1 cellular context compared by ENCODE assay signal in the genomic region with DNA sequence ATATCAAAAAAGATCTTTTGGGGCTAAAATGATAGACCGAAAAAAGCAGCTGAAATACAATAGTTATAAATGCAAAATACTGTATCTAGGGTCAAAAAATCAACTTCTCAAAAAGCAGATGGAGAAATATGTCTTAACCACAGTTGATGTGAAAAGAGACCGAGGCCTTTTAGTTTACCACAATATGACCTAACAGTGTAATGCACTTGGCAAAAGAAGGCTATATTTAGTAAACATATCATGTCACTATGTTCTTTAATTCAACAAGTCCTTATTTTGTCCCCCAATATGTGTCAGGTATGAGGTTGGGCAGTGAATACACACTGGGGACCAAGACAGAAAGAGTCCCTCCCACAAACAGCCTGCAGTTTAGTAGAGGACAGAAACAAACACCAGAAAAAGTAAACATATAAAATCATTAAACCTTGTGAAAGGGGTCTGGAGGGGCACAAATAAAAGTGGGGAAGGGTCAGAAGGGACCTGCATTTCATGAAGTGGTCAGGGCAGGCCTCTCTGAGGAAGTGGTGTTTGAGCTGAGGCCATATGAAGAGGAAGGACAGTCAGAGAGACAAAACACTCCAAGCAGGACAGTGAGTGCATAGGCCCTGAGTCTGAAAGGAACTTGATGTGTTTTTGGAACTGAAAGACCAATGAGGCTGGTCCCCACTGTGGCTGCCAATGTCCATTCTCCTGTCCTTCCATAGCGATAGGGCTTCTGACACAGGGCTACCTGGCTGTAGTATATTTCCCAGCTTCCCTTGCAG.
TF ChIP-seq lines count a peak whose summit lies in the region.

No MANE protein-coding gene starts in this region.

TF ChIP-seq in GM12878, 131 proteins besides CTCF, POLR2A, EP300 and RAD21:
- peak; percentile 25 for TF ChIP-seq MEF2B (IDR thresholded peaks at IDR 0.05; ENCODE audit: partially characterized antibody, poor library complexity, severe bottlenecking)
- TF ChIP-seq MYC (IDR thresholded peaks at IDR 0.05; ENCODE audit: insufficient read depth, insufficient read length, insufficient replicate concordance, low read length, severe bottlenecking), result no peak
- TF ChIP-seq, protein P1, sequence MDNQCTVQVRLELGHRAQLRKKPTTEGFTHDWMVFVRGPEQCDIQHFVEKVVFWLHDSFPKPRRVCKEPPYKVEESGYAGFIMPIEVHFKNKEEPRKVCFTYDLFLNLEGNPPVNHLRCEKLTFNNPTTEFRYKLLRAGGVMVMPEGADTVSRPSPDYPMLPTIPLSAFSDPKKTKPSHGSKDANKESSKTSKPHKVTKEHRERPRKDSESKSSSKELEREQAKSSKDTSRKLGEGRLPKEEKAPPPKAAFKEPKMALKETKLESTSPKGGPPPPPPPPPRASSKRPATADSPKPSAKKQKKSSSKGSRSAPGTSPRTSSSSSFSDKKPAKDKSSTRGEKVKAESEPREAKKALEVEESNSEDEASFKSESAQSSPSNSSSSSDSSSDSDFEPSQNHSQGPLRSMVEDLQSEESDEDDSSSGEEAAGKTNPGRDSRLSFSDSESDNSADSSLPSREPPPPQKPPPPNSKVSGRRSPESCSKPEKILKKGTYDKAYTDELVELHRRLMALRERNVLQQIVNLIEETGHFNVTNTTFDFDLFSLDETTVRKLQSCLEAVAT (IDR thresholded peaks at IDR 0.05), result no peak
- no peak for TF ChIP-seq BHLHE40 (IDR thresholded peaks at IDR 0.05; ENCODE audit: borderline replicate concordance in 1 of 2, low read depth in 2 of 2, low read length in 1 of 2)
- TF ChIP-seq ATF7 (IDR thresholded peaks at IDR 0.05; ENCODE audit: low read depth), result peak; percentile 12; the same call in 1 of the 2 replicates
- TF ChIP-seq FOS (IDR thresholded peaks at IDR 0.05; ENCODE audit: borderline replicate concordance, extremely low read depth, insufficient read length), result no peak
- TF ChIP-seq IRF4 (IDR thresholded peaks at IDR 0.05; ENCODE audit: low read depth, low read length), result no peak
- TF ChIP-seq EZH2 (IDR thresholded peaks at IDR 0.05; ENCODE audit: borderline replicate concordance, control insufficient read depth, low read depth, low read length), result no peak
- TF ChIP-seq NRF1 (conservative IDR thresholded peaks at IDR 0.05; ENCODE audit: low read depth, low read length), result no peak
- TF ChIP-seq CREB1 (IDR thresholded peaks at IDR 0.05; ENCODE audit: low read depth), result no peak
- TF ChIP-seq IKZF2 (IDR thresholded peaks at IDR 0.05), result no peak
- peak; percentile 81 for TF ChIP-seq RUNX3 (IDR thresholded peaks at IDR 0.05; ENCODE audit: low read length)
- no peak for TF ChIP-seq ASH2L (IDR thresholded peaks at IDR 0.05; ENCODE audit: borderline replicate concordance, low read depth)
- TF ChIP-seq, protein P2, sequence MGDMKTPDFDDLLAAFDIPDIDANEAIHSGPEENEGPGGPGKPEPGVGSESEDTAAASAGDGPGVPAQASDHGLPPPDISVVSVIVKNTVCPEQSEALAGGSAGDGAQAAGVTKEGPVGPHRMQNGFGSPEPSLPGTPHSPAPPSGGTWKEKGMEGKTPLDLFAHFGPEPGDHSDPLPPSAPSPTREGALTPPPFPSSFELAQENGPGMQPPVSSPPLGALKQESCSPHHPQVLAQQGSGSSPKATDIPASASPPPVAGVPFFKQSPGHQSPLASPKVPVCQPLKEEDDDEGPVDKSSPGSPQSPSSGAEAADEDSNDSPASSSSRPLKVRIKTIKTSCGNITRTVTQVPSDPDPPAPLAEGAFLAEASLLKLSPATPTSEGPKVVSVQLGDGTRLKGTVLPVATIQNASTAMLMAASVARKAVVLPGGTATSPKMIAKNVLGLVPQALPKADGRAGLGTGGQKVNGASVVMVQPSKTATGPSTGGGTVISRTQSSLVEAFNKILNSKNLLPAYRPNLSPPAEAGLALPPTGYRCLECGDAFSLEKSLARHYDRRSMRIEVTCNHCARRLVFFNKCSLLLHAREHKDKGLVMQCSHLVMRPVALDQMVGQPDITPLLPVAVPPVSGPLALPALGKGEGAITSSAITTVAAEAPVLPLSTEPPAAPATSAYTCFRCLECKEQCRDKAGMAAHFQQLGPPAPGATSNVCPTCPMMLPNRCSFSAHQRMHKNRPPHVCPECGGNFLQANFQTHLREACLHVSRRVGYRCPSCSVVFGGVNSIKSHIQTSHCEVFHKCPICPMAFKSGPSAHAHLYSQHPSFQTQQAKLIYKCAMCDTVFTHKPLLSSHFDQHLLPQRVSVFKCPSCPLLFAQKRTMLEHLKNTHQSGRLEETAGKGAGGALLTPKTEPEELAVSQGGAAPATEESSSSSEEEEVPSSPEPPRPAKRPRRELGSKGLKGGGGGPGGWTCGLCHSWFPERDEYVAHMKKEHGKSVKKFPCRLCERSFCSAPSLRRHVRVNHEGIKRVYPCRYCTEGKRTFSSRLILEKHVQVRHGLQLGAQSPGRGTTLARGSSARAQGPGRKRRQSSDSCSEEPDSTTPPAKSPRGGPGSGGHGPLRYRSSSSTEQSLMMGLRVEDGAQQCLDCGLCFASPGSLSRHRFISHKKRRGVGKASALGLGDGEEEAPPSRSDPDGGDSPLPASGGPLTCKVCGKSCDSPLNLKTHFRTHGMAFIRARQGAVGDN (IDR thresholded peaks at IDR 0.05), result no peak
- 0 out of 2 replicates have a peak, but pooled peaks have one; percentile 37 for TF ChIP-seq CBFB (IDR thresholded peaks at IDR 0.05; ENCODE audit: low read depth)
- TF ChIP-seq, protein P3, sequence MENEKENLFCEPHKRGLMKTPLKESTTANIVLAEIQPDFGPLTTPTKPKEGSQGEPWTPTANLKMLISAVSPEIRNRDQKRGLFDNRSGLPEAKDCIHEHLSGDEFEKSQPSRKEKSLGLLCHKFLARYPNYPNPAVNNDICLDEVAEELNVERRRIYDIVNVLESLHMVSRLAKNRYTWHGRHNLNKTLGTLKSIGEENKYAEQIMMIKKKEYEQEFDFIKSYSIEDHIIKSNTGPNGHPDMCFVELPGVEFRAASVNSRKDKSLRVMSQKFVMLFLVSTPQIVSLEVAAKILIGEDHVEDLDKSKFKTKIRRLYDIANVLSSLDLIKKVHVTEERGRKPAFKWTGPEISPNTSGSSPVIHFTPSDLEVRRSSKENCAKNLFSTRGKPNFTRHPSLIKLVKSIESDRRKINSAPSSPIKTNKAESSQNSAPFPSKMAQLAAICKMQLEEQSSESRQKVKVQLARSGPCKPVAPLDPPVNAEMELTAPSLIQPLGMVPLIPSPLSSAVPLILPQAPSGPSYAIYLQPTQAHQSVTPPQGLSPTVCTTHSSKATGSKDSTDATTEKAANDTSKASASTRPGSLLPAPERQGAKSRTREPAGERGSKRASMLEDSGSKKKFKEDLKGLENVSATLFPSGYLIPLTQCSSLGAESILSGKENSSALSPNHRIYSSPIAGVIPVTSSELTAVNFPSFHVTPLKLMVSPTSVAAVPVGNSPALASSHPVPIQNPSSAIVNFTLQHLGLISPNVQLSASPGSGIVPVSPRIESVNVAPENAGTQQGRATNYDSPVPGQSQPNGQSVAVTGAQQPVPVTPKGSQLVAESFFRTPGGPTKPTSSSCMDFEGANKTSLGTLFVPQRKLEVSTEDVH (IDR thresholded peaks at IDR 0.05; ENCODE audit: low read depth, partially characterized antibody), result no peak
- TF ChIP-seq, protein P4, sequence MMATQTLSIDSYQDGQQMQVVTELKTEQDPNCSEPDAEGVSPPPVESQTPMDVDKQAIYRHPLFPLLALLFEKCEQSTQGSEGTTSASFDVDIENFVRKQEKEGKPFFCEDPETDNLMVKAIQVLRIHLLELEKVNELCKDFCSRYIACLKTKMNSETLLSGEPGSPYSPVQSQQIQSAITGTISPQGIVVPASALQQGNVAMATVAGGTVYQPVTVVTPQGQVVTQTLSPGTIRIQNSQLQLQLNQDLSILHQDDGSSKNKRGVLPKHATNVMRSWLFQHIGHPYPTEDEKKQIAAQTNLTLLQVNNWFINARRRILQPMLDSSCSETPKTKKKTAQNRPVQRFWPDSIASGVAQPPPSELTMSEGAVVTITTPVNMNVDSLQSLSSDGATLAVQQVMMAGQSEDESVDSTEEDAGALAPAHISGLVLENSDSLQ (IDR thresholded peaks at IDR 0.05), result no peak
